In genomic region chr1:234628099-234628498, GRCh38 we compare ENCODE assay signal across 12 cellular contexts. TPM values are rescaled to one million over a fixed set of nuclear protein-coding genes. Genes with fewer than 3 reads are reported as not detected.
DNase-seq lines count a peak whose midpoint lies in the region; ATAC-seq, FAIRE-seq and TF ChIP-seq lines count a peak whose summit lies in the region.
"Had no signal": no experiment of that assay in that cellular context is flagged by ENCODE, and none has a peak within 500 bp of the region (broad histone marks: within the 10 kb centered on the region; RNA-seq: fewer than 3 reads in every experiment).

No MANE protein-coding gene starts in this region.

- no peaks in the 10 kb centered on the region for H3K9me3 ChIP-seq in pancreas
- no peaks in the 10 kb centered on the region for H3K9me3 ChIP-seq in BE2C

- FAIRE-seq in pancreas (lab: Jason Lieb, UNC) = no peak

- peak; percentile 95 for DNase-seq in HCEC 1CT
- DNase-seq in pancreas = peak in 3 of 6 donors; percentile 54 to 77 (median 75)
- DNase-seq in stimulated activated CD4-positive, alpha-beta T cell treated with anti-CD3 and anti-CD28 coated beads, Interleukin-4, amount 100 ng/mL, for 1 hour = no peak
- no peak for DNase-seq in NCI-H2029 (lab: John Stamatoyannopoulos, UW)
- no peak for DNase-seq in BE2C
- DNase-seq: CD8-positive, alpha-beta memory T cell; hippocampal formation; NCI-H1694 had no signal

- no peak overlapping the region for H3K4me3 ChIP-seq in pancreas
- no peak overlapping the region for H3K4me3 ChIP-seq in BE2C (ENCODE audit: low read depth, low read length)

- H3K27me3 ChIP-seq in pancreas (no peaks in the 10 kb centered on the region), BE2C (no peaks in the 10 kb centered on the region)

- 26 to 41% methylated on average over 5 of the region's 5 CpGs for WGBS in pancreas, 2 donors

- ATAC-seq in SK-N-SH treated with all-trans-retinoic acid at 6 μM for 48 hours = peak; percentile 68
- ATAC-seq in esophagus mucosa = peak; percentile 93
- peak in 3 of 4 donors; percentile 18 to 66 (median 27) for ATAC-seq in pancreas
- no peak for ATAC-seq in GM21360 (IDR thresholded peaks at IDR 0.05; ENCODE audit: unreplicated experiment)
- ATAC-seq: activated naive CD4-positive, alpha-beta T cell treated with anti-CD3 and anti-CD28 coated beads, Interleukin-2, amount 50 U/mL, for 72 hours had no signal

- intact Hi-C loops in pancreas (cut with DNase I) = no loop called here

- TF ChIP-seq CTCF in pancreas (IDR thresholded peaks at IDR 0.05) = no peak
- TF ChIP-seq CTCF in BE2C (IDR thresholded peaks at IDR 0.05; ENCODE audit: low read depth, low read length) = no peak

- no peak overlapping the region for H3K27ac ChIP-seq in pancreas

- peaks cover 9 to 24% (median 20%) of the 10 kb centered on the region in 3 donors for H3K4me1 ChIP-seq in pancreas
- peaks cover 8% of the 10 kb centered on the region for H3K4me1 ChIP-seq in BE2C

- H3K36me3 ChIP-seq in pancreas = no peaks in the 10 kb centered on the region
- H3K36me3 ChIP-seq in BE2C = no peaks in the 10 kb centered on the region

TF ChIP-seq in SK-N-SH treated with all-trans-retinoic acid at 6 μM for 48 hours, 23 proteins besides CTCF, POLR2A, EP300 and RAD21:
- TF ChIP-seq BACH2 (CRISPR knock-in tag; IDR thresholded peaks at IDR 0.05; ENCODE audit: borderline replicate concordance) (no peak), CSDC2 (CRISPR knock-in tag; IDR thresholded peaks at IDR 0.05) (no peak), TCF4 (CRISPR knock-in tag; IDR thresholded peaks at IDR 0.05; ENCODE audit: borderline replicate concordance) (no peak), ZNF8 (CRISPR knock-in tag; IDR thresholded peaks at IDR 0.05) (no peak), SNAI2 (CRISPR knock-in tag; IDR thresholded peaks at IDR 0.05) (no peak), POU6F1 (CRISPR knock-in tag; IDR thresholded peaks at IDR 0.05; ENCODE audit: borderline replicate concordance, low read depth) (no peak), ZNF70 (CRISPR knock-in tag; IDR thresholded peaks at IDR 0.05) (no peak), TSHZ2 (CRISPR knock-in tag; IDR thresholded peaks at IDR 0.05) (no peak), PPARA (CRISPR knock-in tag; IDR thresholded peaks at IDR 0.05; ENCODE audit: borderline replicate concordance) (no peak)

RNA-seq across cellular contexts. Expression of gene IRF2BP2, which starts 18.1 kb away (rescaled TPM):
- total RNA-seq in esophagus mucosa (78.2 TPM), pancreas (10 to 100 TPM; 47.0 to 95.6 (median 55.0) TPM)
- 10 to 100 TPM; 57.2 to 93.6 TPM for polyA plus RNA-seq in pancreas
- 199 TPM for polyA plus RNA-seq in BE2C (2012; ENCODE audit: insufficient read depth, insufficient read length, low read depth)
